12 cellular contexts compared by ENCODE assay signal in genomic region chr12:113403435-113404415, GRCh38. TPM values are rescaled to one million over a fixed set of nuclear protein-coding genes. Genes with fewer than 3 reads are reported as not detected.
A peak's percentile ranks its signal among the peaks of the same experiment; 100 is the strongest.
DNase-seq lines count a peak whose midpoint lies in the region; TF ChIP-seq lines count a peak whose summit lies in the region.
"Had no signal": no experiment of that assay in that cellular context is flagged by ENCODE, and none has a peak within 500 bp of the region (broad histone marks: within the 10 kb centered on the region; RNA-seq: fewer than 3 reads in every experiment).

SDS (minus strand) TSS chr12:113403887; CDS start chr12:113399708, 4,179 bp downstream.

- no peak within 1 kb of the TSS for H3K4me3 ChIP-seq in hepatocyte
- H3K4me3 ChIP-seq in thyroid gland (replicated peaks in 1 of 3), result no peak within 1 kb of the TSS

- intact Hi-C loops in thyroid gland (cut with DNase I), result no loop called here

- H3K9me3 ChIP-seq in hepatocyte (ENCODE audit: low read depth), result no peaks in the 10 kb centered on the region
- H3K9me3 ChIP-seq in thyroid gland, result no peaks in the 10 kb centered on the region

- H3K79me2 ChIP-seq in hepatocyte, result no peaks in the 10 kb centered on the region

- DNase-seq in NCI-H1105 treated with DMSO at 0.1 percent for 48 hours (lab: John Stamatoyannopoulos, UW), result peak; percentile 10
- no peak for DNase-seq in NCI-H1105 (lab: John Stamatoyannopoulos, UW)
- DNase-seq in amygdala (lab: John Stamatoyannopoulos, UW), result peak in 50 of 56 donors; percentile 13 to 79 (median 53)
- DNase-seq in hepatocyte (ENCODE audit: low spot score), result peak; percentile 61
- peak; percentile 81 to 82 for DNase-seq in thyroid gland
- no peak for DNase-seq in stimulated activated CD4-positive, alpha-beta T cell treated with anti-CD3 and anti-CD28 coated beads, Interleukin-1b, Interleukin-23, amount 100 ng/mL, for 48 hours
- DNase-seq in COR-L47 (lab: John Stamatoyannopoulos, UW), result no peak
- no peak for DNase-seq in DMS153 (lab: John Stamatoyannopoulos, UW)
- DNase-seq: 8988T; central memory CD4-positive, alpha-beta T cell had no signal

- no peak within 1 kb of the TSS for H2AFZ ChIP-seq in hepatocyte

- H3K36me3 ChIP-seq in hepatocyte (replicated peaks; ENCODE audit: insufficient read depth, low read depth) (no peaks in the 10 kb centered on the region), thyroid gland (no peaks in the 10 kb centered on the region)

- H3K4me1 ChIP-seq in hepatocyte (ENCODE audit: insufficient read depth) (no peaks in the 10 kb centered on the region), thyroid gland (peaks cover 15 to 22% of the 10 kb centered on the region in 2 donors)

- no peak for TF ChIP-seq POLR2A in thyroid gland (IDR thresholded peaks at IDR 0.05)

- H3K4me2 ChIP-seq in hepatocyte, result peak within 1 kb of the TSS; percentile 37

- 71% methylated on average over 14 of the region's 14 CpGs for WGBS in hepatocyte (ENCODE audit: low lambda C conversion rate, missing lambda C conversion rate)
- WGBS in thyroid gland, 2 donors, result 22 to 31% methylated on average over 14 of the region's 14 CpGs

- H3K27me3 ChIP-seq in hepatocyte, result no peaks in the 10 kb centered on the region
- no peaks in the 10 kb centered on the region for H3K27me3 ChIP-seq in thyroid gland

- TF ChIP-seq CTCF in hepatocyte (IDR thresholded peaks at IDR 0.05; ENCODE audit: poor library complexity) (no peak), thyroid gland (IDR thresholded peaks at IDR 0.05) (no peak)

- no peak within 1 kb of the TSS for H3K27ac ChIP-seq in hepatocyte
- peak within 1 kb of the TSS in 1 of 3 donors; percentile 19 for H3K27ac ChIP-seq in thyroid gland

- H4K20me1 ChIP-seq in hepatocyte (ENCODE audit: insufficient read depth, poor library complexity, severe bottlenecking), result no peaks in the 10 kb centered on the region

- H3K9me2 ChIP-seq in hepatocyte (replicated peaks; ENCODE audit: insufficient read depth), result no peaks in the 10 kb centered on the region

RNA-seq across cellular contexts. Expression of gene SDS, which starts in this region (rescaled TPM):
- 0.43 and 1.3 TPM in 2 replicates for total RNA-seq in hepatocyte
- polyA plus RNA-seq in hepatocyte, result 0.39 and 1.1 TPM in 2 replicates
- 1 to 10 TPM in 1 of 4 donors, under 1 TPM in 1, not detected in 2; 0.33 to 1.4 TPM for total RNA-seq in thyroid gland
- total RNA-seq: T-helper 2 cell treated with Interferon-gamma antibody and Interleukin-4, amounts not matched to agents 100 ng/mL and 5 ng/mL, for 36 hours had no signal
- polyA plus RNA-seq: neural cell had no signal

Comparison
In these comparisons a context has a peak if more than half of its experiments do, and no peak if none do; other contexts are left out.
1. DNase-seq: peak in NCI-H1105 treated with DMSO at 0.1 percent for 48 hours (single experiment), amygdala (50 of 56), hepatocyte (single experiment) and thyroid gland (2 of 2); none in NCI-H1105 (single experiment), stimulated activated CD4-positive, alpha-beta T cell treated with anti-CD3 and anti-CD28 coated beads, Interleukin-1b, Interleukin-23, amount 100 ng/mL, for 48 hours (single experiment), COR-L47 (single experiment) and DMS153 (single experiment).